In genomic region chr2:179446475-179447141, GRCh38 we compare ENCODE assay signal across 1 cellular context.
TF ChIP-seq lines count a peak whose summit lies in the region.

No MANE protein-coding gene starts in this region.

TF ChIP-seq in GM23338, 12 proteins besides CTCF, POLR2A, EP300 and RAD21 (continued from another document):
- TF ChIP-seq ZNF462 (CRISPR knock-in tag; IDR thresholded peaks at IDR 0.05) = no peak
- TF ChIP-seq STAT1 (IDR thresholded peaks at IDR 0.05; ENCODE audit: unreplicated experiment) = no peak
- TF ChIP-seq ETS1 (IDR thresholded peaks at IDR 0.05) = no peak
- no peak for TF ChIP-seq ZNF331 (CRISPR knock-in tag; IDR thresholded peaks at IDR 0.05; ENCODE audit: low read depth)
